Comparison of ENCODE assay signal across 40 cellular contexts in the genomic region with DNA sequence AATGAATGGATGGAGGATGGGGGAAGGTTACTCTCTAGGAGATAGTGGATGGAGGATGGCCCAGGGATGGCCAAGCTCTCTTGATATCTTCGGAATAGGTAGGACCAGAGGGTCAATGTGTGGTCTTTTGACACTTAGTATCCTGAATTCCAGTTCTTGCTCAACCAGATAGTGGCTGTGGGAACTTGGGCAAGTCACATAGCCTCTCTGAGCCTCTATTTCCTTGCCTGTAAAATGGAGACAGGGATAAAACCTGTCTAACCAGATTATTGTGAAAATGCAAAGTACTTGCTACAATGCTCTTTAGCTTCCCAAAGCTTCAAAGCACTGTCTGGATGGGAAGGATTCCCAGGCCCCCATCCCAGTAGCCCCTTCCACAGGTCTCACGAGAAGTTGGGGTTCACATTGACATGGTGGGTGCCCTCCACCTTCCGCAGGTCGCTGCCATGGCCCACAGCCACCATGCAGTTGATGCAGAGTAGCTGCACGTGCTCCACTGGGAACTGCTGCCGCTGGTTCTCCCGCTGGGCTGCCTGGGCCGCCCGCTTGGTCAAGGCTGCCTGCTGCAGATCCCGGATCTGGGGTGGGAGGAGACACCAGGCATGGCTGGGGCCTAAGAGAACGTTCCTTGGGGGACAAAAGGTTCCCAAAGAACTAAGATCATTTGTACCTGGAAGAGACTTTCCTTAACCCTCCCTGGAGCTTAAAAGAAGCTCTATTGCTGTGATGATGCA. TPM values are rescaled to one million over a fixed set of nuclear protein-coding genes. Genes with fewer than 3 reads are reported as not detected.
"Had no signal": no experiment of that assay in that cellular context is flagged by ENCODE, and none has a peak within 500 bp of the region (broad histone marks: within the 10 kb centered on the region; RNA-seq: fewer than 3 reads in every experiment).

No MANE protein-coding gene starts in this region.

- FAIRE-seq: colon, endothelial cell of umbilical vein had no signal

- H3K9me3 ChIP-seq: adrenal gland, body of pancreas, esophagus squamous epithelium, gastroesophageal sphincter, heart right ventricle had no signal

- H3K36me3 ChIP-seq: WERI-Rb-1 had no signal

- H3K27ac ChIP-seq: adrenal gland, body of pancreas, epithelial cell of prostate, esophagus squamous epithelium, gastroesophageal sphincter, heart right ventricle, WERI-Rb-1 had no signal

- DNase-seq: activated B cell treated with CpG ODN at 0.5 μM for 24 hours; activated CD4-positive, alpha-beta T cell treated with anti-CD3 and anti-CD28 coated beads for 48 hours; activated CD4-positive, alpha-beta T cell treated with anti-CD3 and anti-CD28 coated beads, Interleukin-2, amount 50 U/mL, for 1 hour; activated CD4-positive, alpha-beta T cell treated with anti-CD3 and anti-CD28 coated beads, Interleukin-2, amount 50 U/mL, for 48 hours; activated CD8-positive, alpha-beta memory T cell treated with anti-CD3 and anti-CD28 coated beads, Interleukin-2, amount 10 ng/mL, durations not matched to agents 7 days and 5 days; activated CD8-positive, alpha-beta memory T cell treated with anti-CD3 and anti-CD28 coated beads, Interleukin-2, amount 50 U/mL, for 4 hours; activated CD8-positive, alpha-beta T cell treated with anti-CD3 and anti-CD28 coated beads for 36 hours; activated effector memory CD4-positive, alpha-beta T cell treated with anti-CD3 and anti-CD28 coated beads, Interleukin-2, amount 50 U/mL, for 16 hours; activated naive CD4-positive, alpha-beta T cell treated with anti-CD3 and anti-CD28 coated beads for 36 hours; activated naive CD8-positive, alpha-beta T cell treated with anti-CD3 and anti-CD28 coated beads for 36 hours; activated naive CD8-positive, alpha-beta T cell treated with anti-CD3 and anti-CD28 coated beads, Interleukin-2, amount 50 U/mL, for 24 hours; activated T-cell treated with anti-CD3 and anti-CD28 coated beads, Interleukin-2, amount 50 U/mL, for 1 hour; activated T-cell treated with anti-CD3 and anti-CD28 coated beads, Interleukin-2, amount 50 U/mL, for 48 hours; adrenal gland; amygdala; aorta; body of pancreas; caudate nucleus; cortex of kidney; dermis blood vessel endothelial cell; effector CD4-positive, alpha-beta T cell; effector memory CD8-positive, alpha-beta T cell; esophagus squamous epithelium; foreskin melanocyte; heart right ventricle; T-helper 1 cell; T-helper 17 cell; T1000; WERI-Rb-1 had no signal

- H3K27me3 ChIP-seq: adrenal gland, body of pancreas had no signal

- H3K4me3 ChIP-seq: adrenal gland, body of pancreas, esophagus squamous epithelium, gastroesophageal sphincter, heart right ventricle had no signal

- ATAC-seq: activated CD4-positive, CD25-positive, alpha-beta regulatory T cell treated with anti-CD3 and anti-CD28 coated beads, Interleukin-2, amount 50 U/mL, for 24 hours; activated CD8-positive, alpha-beta memory T cell treated with anti-CD3 and anti-CD28 coated beads, Interleukin-2, amount 10 ng/mL, durations not matched to agents 7 days and 5 days; activated CD8-positive, alpha-beta T cell treated with anti-CD3 and anti-CD28 coated beads for 36 hours; activated naive CD8-positive, alpha-beta T cell treated with anti-CD3 and anti-CD28 coated beads, Interleukin-2, amount 50 U/mL, for 24 hours; body of pancreas; effector memory CD8-positive, alpha-beta T cell; gastroesophageal sphincter; heart right ventricle; T-helper 17 cell had no signal

RNA-seq across cellular contexts. Expression of gene ZNF385C, which starts 5.1 kb away (rescaled TPM):
- total RNA-seq: activated T-helper 1 cell treated with anti-CD3 and anti-CD28 coated beads, Interleukin-12 subunit alpha, Interleukin-12 subunit beta, Interleukin-2, Interleukin-4 antibody, amounts not matched to agents 30 ng/mL and 10 ng/mL and 1 ng/mL, durations not matched to agents 14 hours and 24 hours and 36 hours; aorta; dermis blood vessel endothelial cell; endothelial cell of umbilical vein; fibroblast of villous mesenchyme; gastroesophageal sphincter; glomerular endothelial cell had no signal

RNA-seq across cellular contexts. Expression of gene HSPB9, which starts 19.2 kb away (rescaled TPM):
- total RNA-seq: activated B cell treated with CpG ODN at 0.5 μM for 24 hours; activated naive CD4-positive, alpha-beta T cell treated with anti-CD3 and anti-CD28 coated beads for 36 hours; activated T-helper 1 cell treated with anti-CD3 and anti-CD28 coated beads, Interleukin-12 subunit alpha, Interleukin-12 subunit beta, Interleukin-2, Interleukin-4 antibody, amounts not matched to agents 30 ng/mL and 10 ng/mL and 1 ng/mL, durations not matched to agents 14 hours and 24 hours and 36 hours; activated T-helper 2 cell treated with anti-CD3 and anti-CD28 coated beads, Interferon-gamma antibody, Interleukin-2, Interleukin-4, amounts not matched to agents 10 μg/mL and 5 μg/mL and 100 μg/mL, durations not matched to agents 14 hours and 24 hours and 36 hours; aorta; chondrocyte; endothelial cell of umbilical vein; esophagus squamous epithelium; fibroblast of lung; fibroblast of villous mesenchyme; gastroesophageal sphincter; glomerular endothelial cell; T-helper 17 cell had no signal
- polyA plus RNA-seq: endothelial cell of umbilical vein, fibroblast of lung had no signal
